Comparison of ENCODE assay signal across 25 cellular contexts in genomic region chr10:119286983-119287612, GRCh38.
DNase-seq lines count a peak whose midpoint lies in the region; ATAC-seq, FAIRE-seq and TF ChIP-seq lines count a peak whose summit lies in the region.
"Had no signal": no experiment of that assay in that cellular context is flagged by ENCODE, and none has a peak within 500 bp of the region (broad histone marks: within the 10 kb centered on the region; RNA-seq: fewer than 3 reads in every experiment).

No MANE protein-coding gene starts in this region.

- no peak for TF ChIP-seq POLR2A in GM12892 (IDR thresholded peaks at IDR 0.05; ENCODE audit: low read depth, low read length)

- no peaks in the 10 kb centered on the region for H3K27me3 ChIP-seq in CD4-positive, CD25-positive, alpha-beta regulatory T cell (ENCODE audit: control insufficient read depth, insufficient read depth, low read length)
- H3K27me3 ChIP-seq: adrenal gland; BLaER1 treated with 17β-estradiol and CSF1 and Interleukin-3, amounts not matched to agents 10 nM and 100 nM; pancreas had no signal

- POLR2A ChIA-PET in activated CD4-positive, alpha-beta T cell treated with anti-CD3 and anti-CD28 coated beads for 36 hours (lab: Charles Lee) = interaction anchor here (0.6 to 0.7 kb wide), 2 partner anchors 25 to 46 kb away, joined by 3 to 4 read pairs; no protein-coding TSS in a partner anchor

- intact Hi-C loops in activated CD4-positive, alpha-beta T cell treated with anti-CD3 and anti-CD28 coated beads for 36 hours (cut with DNase I, micrococcal nuclease) = loop anchor here in 1 of 2 experiments (1.0 kb wide), 1 partner anchor 28 kb away; no protein-coding TSS in a partner anchor
- intact Hi-C loops in natural killer cell (cut with micrococcal nuclease) = no loop called here
- intact Hi-C loops in posterior vena cava (cut with DNase I) = no loop called here

- no peak for TF ChIP-seq CTCF in natural killer cell (IDR thresholded peaks at IDR 0.05)

- no peaks in the 10 kb centered on the region for H3K36me3 Mint-ChIP-seq in activated CD4-positive, alpha-beta T cell treated with anti-CD3 and anti-CD28 coated beads for 36 hours (ENCODE audit: low read depth)
- H3K36me3 Mint-ChIP-seq in CD4-positive, CD25-positive, alpha-beta regulatory T cell = peaks cover 4% of the 10 kb centered on the region
- H3K36me3 Mint-ChIP-seq in activated naive CD8-positive, alpha-beta T cell = no peaks in the 10 kb centered on the region
- H3K36me3 Mint-ChIP-seq in natural killer cell = no peaks in the 10 kb centered on the region

- H3K36me3 ChIP-seq in CD4-positive, CD25-positive, alpha-beta regulatory T cell (ENCODE audit: control insufficient read depth, insufficient read depth, low read length) = no peaks in the 10 kb centered on the region
- H3K36me3 ChIP-seq: adrenal gland; BLaER1 treated with 17β-estradiol and CSF1 and Interleukin-3, amounts not matched to agents 10 nM and 100 nM; pancreas had no signal

- peaks cover 76% of the 10 kb centered on the region for H3K4me1 Mint-ChIP-seq in activated CD4-positive, alpha-beta T cell treated with anti-CD3 and anti-CD28 coated beads for 36 hours
- peaks cover 31 to 97% (median 56%) of the 10 kb centered on the region in 4 donors for H3K4me1 Mint-ChIP-seq in CD4-positive, CD25-positive, alpha-beta regulatory T cell
- peaks cover 78% of the 10 kb centered on the region for H3K4me1 Mint-ChIP-seq in activated naive CD8-positive, alpha-beta T cell (ENCODE audit: low read depth)
- peaks cover 66 to 80% of the 10 kb centered on the region in 2 donors for H3K4me1 Mint-ChIP-seq in natural killer cell

- no peak for DNase-seq in activated CD4-positive, alpha-beta T cell treated with anti-CD3 and anti-CD28 coated beads for 36 hours
- DNase-seq in activated CD4-positive, alpha-beta T cell treated with anti-CD3 and anti-CD28 coated beads, Interleukin-2, amount 50 U/mL, for 4 hours = no peak
- no peak for DNase-seq in CD4-positive, CD25-positive, alpha-beta regulatory T cell
- DNase-seq in natural killer cell (no peak), posterior vena cava (ENCODE audit: low spot score) (no peak), GM12892 (ENCODE audit: insufficient read length) (no peak)
- DNase-seq: activated B cell treated with CpG ODN at 0.5 μM for 24 hours; activated CD8-positive, alpha-beta memory T cell treated with anti-CD3 and anti-CD28 coated beads, Interleukin-2, amount 50 U/mL, for 48 hours; adrenal gland; dermis blood vessel endothelial cell; GF-D8; NCI-H1092 treated with DMSO at 0.1 percent for 48 hours; NCI-H2171; OCI-M1; SHP77 treated with DMSO at 0.1 percent for 48 hours; small intestine; stimulated activated CD4-positive, alpha-beta T cell treated with anti-CD3 and anti-CD28 coated beads, Interleukin-4, amount 100 ng/mL, for 1 hour had no signal

- H3K4me3 ChIP-seq in CD4-positive, CD25-positive, alpha-beta regulatory T cell (ENCODE audit: low read depth, low read length) = no peak overlapping the region
- H3K4me3 ChIP-seq: adrenal gland; BLaER1 treated with 17β-estradiol and CSF1 and Interleukin-3, amounts not matched to agents 10 nM and 100 nM; pancreas had no signal

- CTCF ChIA-PET in activated CD4-positive, alpha-beta T cell treated with anti-CD3 and anti-CD28 coated beads for 36 hours (lab: Charles Lee) = no interaction called here

- peaks cover 81% of the 10 kb centered on the region for H3K4me1 ChIP-seq in CD4-positive, CD25-positive, alpha-beta regulatory T cell (ENCODE audit: control insufficient read depth, insufficient read depth, low read length, poor library complexity, severe bottlenecking)
- H3K4me1 ChIP-seq: pancreas had no signal

- ATAC-seq in activated CD4-positive, alpha-beta T cell treated with anti-CD3 and anti-CD28 coated beads for 36 hours = no peak
- ATAC-seq in CD4-positive, CD25-positive, alpha-beta regulatory T cell (ENCODE audit: low read depth in 2 of 2) = no peak
- ATAC-seq in natural killer cell = no peak
- ATAC-seq in HG03457 (IDR thresholded peaks at IDR 0.05; ENCODE audit: unreplicated experiment) = no peak
- ATAC-seq: pancreas had no signal

- FAIRE-seq in GM12892 (lab: Jason Lieb, UNC) = no peak
- FAIRE-seq: frontal cortex, GM12891, pancreas, small intestine had no signal

- H3K9me3 ChIP-seq in CD4-positive, CD25-positive, alpha-beta regulatory T cell (ENCODE audit: control insufficient read depth in 2 of 2, low read length in 2 of 2) = no peaks in the 10 kb centered on the region
- H3K9me3 ChIP-seq: adrenal gland; BLaER1 treated with 17β-estradiol and CSF1 and Interleukin-3, amounts not matched to agents 10 nM and 100 nM; pancreas had no signal

- peak overlapping the region; percentile 62 for H3K27ac Mint-ChIP-seq in activated CD4-positive, alpha-beta T cell treated with anti-CD3 and anti-CD28 coated beads for 36 hours
- H3K27ac Mint-ChIP-seq in CD4-positive, CD25-positive, alpha-beta regulatory T cell = peak overlapping the region; percentile 76 to 87 (median 84)
- H3K27ac Mint-ChIP-seq in activated naive CD8-positive, alpha-beta T cell = peak overlapping the region; percentile 86
- peak overlapping the region; percentile 90 to 94 for H3K27ac Mint-ChIP-seq in natural killer cell

- no peaks in the 10 kb centered on the region for H3K9me3 Mint-ChIP-seq in activated CD4-positive, alpha-beta T cell treated with anti-CD3 and anti-CD28 coated beads for 36 hours (ENCODE audit: low read depth)
- H3K9me3 Mint-ChIP-seq in CD4-positive, CD25-positive, alpha-beta regulatory T cell = peaks cover 0 to 1% (median 0%) of the 10 kb centered on the region in 7 donors
- no peaks in the 10 kb centered on the region for H3K9me3 Mint-ChIP-seq in activated naive CD8-positive, alpha-beta T cell (ENCODE audit: low read depth)
- H3K9me3 Mint-ChIP-seq in natural killer cell = no peaks in the 10 kb centered on the region
- H3K9me3 Mint-ChIP-seq: activated B cell treated with CpG ODN at 0.5 μM for 24 hours had no signal

- H3K27me3 Mint-ChIP-seq in activated CD4-positive, alpha-beta T cell treated with anti-CD3 and anti-CD28 coated beads for 36 hours = no peaks in the 10 kb centered on the region
- no peaks in the 10 kb centered on the region for H3K27me3 Mint-ChIP-seq in CD4-positive, CD25-positive, alpha-beta regulatory T cell
- H3K27me3 Mint-ChIP-seq in activated naive CD8-positive, alpha-beta T cell = no peaks in the 10 kb centered on the region
- peaks cover 0 to under 1% of the 10 kb centered on the region in 2 donors for H3K27me3 Mint-ChIP-seq in natural killer cell (ENCODE audit: low read depth in 2 of 2)
- H3K27me3 Mint-ChIP-seq: activated B cell treated with CpG ODN at 0.5 μM for 24 hours had no signal

- H3K27ac ChIP-seq in CD4-positive, CD25-positive, alpha-beta regulatory T cell (ENCODE audit: insufficient read depth, low read length, poor library complexity, severe bottlenecking) = peak overlapping the region; percentile 48
- H3K27ac ChIP-seq: BLaER1 treated with 17β-estradiol and CSF1 and Interleukin-3, amounts not matched to agents 10 nM and 100 nM; epithelial cell of prostate; KMS-11; pancreas had no signal

- H3K4me3 Mint-ChIP-seq in activated CD4-positive, alpha-beta T cell treated with anti-CD3 and anti-CD28 coated beads for 36 hours = no peak overlapping the region
- H3K4me3 Mint-ChIP-seq in CD4-positive, CD25-positive, alpha-beta regulatory T cell = peak overlapping the region in 2 of 4 donors; percentile 48 to 82
- peak overlapping the region; percentile 68 for H3K4me3 Mint-ChIP-seq in activated naive CD8-positive, alpha-beta T cell
- H3K4me3 Mint-ChIP-seq in natural killer cell = peak overlapping the region; percentile 73
- H3K4me3 Mint-ChIP-seq: activated B cell treated with CpG ODN at 0.5 μM for 24 hours had no signal
